20 cellular contexts compared by ENCODE assay signal in genomic region chr12:25817166-25817565, GRCh38.
DNase-seq lines count a peak whose midpoint lies in the region; ATAC-seq and TF ChIP-seq lines count a peak whose summit lies in the region.
"Had no signal": no experiment of that assay in that cellular context is flagged by ENCODE, and none has a peak within 500 bp of the region (broad histone marks: within the 10 kb centered on the region; RNA-seq: fewer than 3 reads in every experiment).

No MANE protein-coding gene starts in this region.

- peaks cover 4% of the 10 kb centered on the region for H3K4me1 ChIP-seq in HEK293 (ENCODE audit: control insufficient read depth, insufficient read depth, low read length)
- 0 out of 2 replicates have a peak, but pooled peaks cover 3% of the 10 kb centered on the region for H3K4me1 ChIP-seq in HAP-1
- H3K4me1 ChIP-seq: SJCRH30 had no signal

- no peaks in the 10 kb centered on the region for H3K9me3 ChIP-seq in HEK293 (ENCODE audit: control insufficient read depth, insufficient read depth, low read depth, low read length)
- no peaks in the 10 kb centered on the region for H3K9me3 ChIP-seq in HAP-1
- H3K9me3 ChIP-seq: SJCRH30 had no signal

- no peaks in the 10 kb centered on the region for H3K36me3 ChIP-seq in HEK293 (ENCODE audit: control insufficient read depth in 2 of 2, insufficient read depth in 1 of 2, low read length in 2 of 2)
- H3K36me3 ChIP-seq in HAP-1 (replicated peaks) = no peaks in the 10 kb centered on the region
- H3K36me3 ChIP-seq: SJCRH30 had no signal

- DNase-seq in M059J (ENCODE audit: low read depth) = peak; percentile 35
- peak; percentile 56 for DNase-seq in amniotic epithelial cell (ENCODE audit: low read depth)
- peak; percentile 22 for DNase-seq in myocyte (ENCODE audit: low read depth)
- DNase-seq in cerebellar nuclear complex (lab: John Stamatoyannopoulos, UW) = no peak
- no peak for DNase-seq in HAP-1 (ENCODE audit: low spot score in 2 of 2)
- DNase-seq: ACHN, AML-193, NCI-H1092, NCI-H1436 treated with DMSO at 0.1 percent for 48 hours, NCI-H2029, NCI-H2171, NCI-H510A, NCI-H82, PC-9, SJCRH30 had no signal

- no peak for ATAC-seq in GM19351 (IDR thresholded peaks at IDR 0.05; ENCODE audit: unreplicated experiment)
- ATAC-seq in HG03442 (IDR thresholded peaks at IDR 0.05; ENCODE audit: unreplicated experiment) = no peak
- ATAC-seq: GM12878, K562 had no signal

- CTCF ChIA-PET in HEK293 (lab: Yijun Ruan, JAX) = interaction anchor here (0.6 kb wide), 1 partner anchor 313 kb away, joined by 3 read pairs; no protein-coding TSS in a partner anchor

- H3K4me3 ChIP-seq in HEK293 (ENCODE audit: low read depth, low read length) (no peak overlapping the region), HAP-1 (no peak overlapping the region)
- H3K4me3 ChIP-seq: GM12878, K562, PC-9, SJCRH30 had no signal

- TF ChIP-seq CTCF in HEK293 (tag by site-specific recombination; IDR thresholded peaks at IDR 0.05) = no peak

- H3K27me3 ChIP-seq in HAP-1 (ENCODE audit: low read depth) = no peaks in the 10 kb centered on the region
- H3K27me3 ChIP-seq: SJCRH30 had no signal

- in situ Hi-C loops in HAP-1 (cut with MboI; ENCODE audit: low sequenced_read_pairs) = no loop called here

- POLR2A ChIA-PET in HEK293 (lab: Yijun Ruan, JAX) = no interaction called here

- no peak overlapping the region for H3K27ac ChIP-seq in HEK293 (ENCODE audit: extremely low read depth, low read depth, low read length)
- H3K27ac ChIP-seq: PC-9, SJCRH30 had no signal

TF ChIP-seq in HEK293, 187 proteins besides CTCF, POLR2A, EP300 and RAD21:
- no peak for TF ChIP-seq ZNF19 (tag by site-specific recombination; IDR thresholded peaks at IDR 0.05; ENCODE audit: low read depth)
- no peak for TF ChIP-seq ZNF324 (tag by site-specific recombination; IDR thresholded peaks at IDR 0.05)
- TF ChIP-seq ZXDB (tag by site-specific recombination; IDR thresholded peaks at IDR 0.05) = no peak
- peak; percentile 90 for TF ChIP-seq ZNF112 (tag by site-specific recombination; IDR thresholded peaks at IDR 0.05)
- no peak for TF ChIP-seq ZNF596 (tag by site-specific recombination; IDR thresholded peaks at IDR 0.05)
- no peak for TF ChIP-seq SCRT2 (tag by site-specific recombination; IDR thresholded peaks at IDR 0.05)

Comparison
In these comparisons a context has a peak if more than half of its experiments do, and no peak if none do; other contexts are left out.
1. DNase-seq: peak in M059J (single experiment), amniotic epithelial cell (single experiment) and myocyte (single experiment); none in cerebellar nuclear complex (0 of 2) and HAP-1 (0 of 2).